29 cellular contexts compared by ENCODE assay signal in the genomic region with DNA sequence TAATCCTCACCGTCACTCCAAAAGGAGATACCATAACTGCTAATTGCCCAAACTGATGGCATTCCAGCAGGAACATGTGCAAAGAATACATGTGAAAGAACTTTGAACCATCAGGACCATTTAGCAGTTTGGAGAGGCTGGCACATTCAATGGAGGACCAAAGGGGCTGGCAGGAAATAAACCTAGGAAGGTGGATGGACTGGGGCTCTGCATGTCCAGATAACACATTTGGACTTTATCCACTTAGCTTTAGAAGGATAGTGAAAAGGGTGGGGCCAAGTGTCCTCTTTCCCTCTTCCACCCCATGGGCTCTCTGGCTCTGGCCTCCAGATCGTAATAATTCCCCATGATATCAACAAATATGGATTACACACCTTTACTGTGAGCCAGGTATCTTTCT.
"Had no signal": no experiment of that assay in that cellular context is flagged by ENCODE, and none has a peak within 500 bp of the region (broad histone marks: within the 10 kb centered on the region; RNA-seq: fewer than 3 reads in every experiment).

No MANE protein-coding gene starts in this region.

- H3K9me3 Mint-ChIP-seq: immature natural killer cell; naive thymus-derived CD4-positive, alpha-beta T cell; natural killer cell treated with Interleukin-12 subunit alpha and Interleukin-12 subunit beta and Interleukin-15 and Interleukin-18, amount 100 ng/mL, for 72 hours; neural crest cell; stimulated activated memory B cell treated with anti-CD40 and anti-IgM and Interleukin-4, amounts not matched to agents 10 μg/mL and 1 μg/mL and 100 μg/mL, for 72 hours; stimulated activated naive CD8-positive, alpha-beta T cell treated with anti-CD3 and anti-CD28 coated beads, Interleukin-15, amount 100 ng/mL, for 72 hours; type B pancreatic cell had no signal

- DNase-seq: hypothalamus; immature natural killer cell; kidney; left ventricle myocardium inferior; midbrain; mucosa of descending colon; naive thymus-derived CD4-positive, alpha-beta T cell; nucleus accumbens; pancreas; posterior cingulate gyrus; right cardiac atrium; sigmoid colon; stimulated activated CD4-positive, alpha-beta T cell treated with anti-CD3 and anti-CD28 coated beads, Interleukin-1b, Interleukin-23, amount 100 ng/mL, for 48 hours; stimulated activated CD4-positive, alpha-beta T cell treated with anti-CD3 and anti-CD28 coated beads, Interleukin-2, amount 100 ng/mL, for 48 hours; stimulated activated CD4-positive, alpha-beta T cell treated with anti-CD3 and anti-CD28 coated beads, Interleukin-4, amount 100 ng/mL, for 4 hours; stimulated activated CD8-positive, alpha-beta memory T cell treated with anti-CD3 and anti-CD28 coated beads, Interleukin-4, amount 100 ng/mL, for 48 hours; stimulated activated naive CD4-positive, alpha-beta T cell treated with Interleukin-2 at 50 U/mL for 16 hours; stimulated activated naive CD8-positive, alpha-beta T cell treated with anti-CD3 and anti-CD28 coated beads, Interleukin-15, amount 100 ng/mL, for 72 hours; substantia nigra; uterus had no signal

- H3K27me3 ChIP-seq: pancreas, sigmoid colon, tibial nerve, uterus had no signal

- H3K36me3 Mint-ChIP-seq: immature natural killer cell; naive thymus-derived CD4-positive, alpha-beta T cell; natural killer cell treated with Interleukin-12 subunit alpha and Interleukin-12 subunit beta and Interleukin-15 and Interleukin-18, amount 100 ng/mL, for 72 hours; stimulated activated memory B cell treated with anti-CD40 and anti-IgM and Interleukin-4, amounts not matched to agents 10 μg/mL and 1 μg/mL and 100 μg/mL, for 72 hours; type B pancreatic cell had no signal

- H3K4me3 ChIP-seq: left ventricle myocardium inferior, lung, mucosa of descending colon, pancreas, prostate gland, sigmoid colon, smooth muscle cell, tibial nerve, uterus had no signal

- H3K27ac ChIP-seq: left ventricle myocardium inferior, pancreas, prostate gland, sigmoid colon, tibial nerve, uterus had no signal

- H3K36me3 ChIP-seq: left ventricle myocardium inferior, pancreas, prostate gland, sigmoid colon, tibial nerve, uterus had no signal

- FAIRE-seq: islet of Langerhans, kidney, pancreas had no signal

- ATAC-seq: mucosa of descending colon; naive thymus-derived CD4-positive, alpha-beta T cell; natural killer cell treated with Interleukin-12 subunit alpha and Interleukin-12 subunit beta and Interleukin-15 and Interleukin-18, amount 100 ng/mL, for 72 hours; pancreas; right cardiac atrium; stimulated activated memory B cell treated with anti-CD40 and anti-IgM and Interleukin-4, amounts not matched to agents 10 μg/mL and 1 μg/mL and 100 μg/mL, for 72 hours; stimulated activated naive CD8-positive, alpha-beta T cell treated with anti-CD3 and anti-CD28 coated beads, Interleukin-15, amount 100 ng/mL, for 72 hours had no signal

- H3K27ac Mint-ChIP-seq: immature natural killer cell; naive thymus-derived CD4-positive, alpha-beta T cell; natural killer cell treated with Interleukin-12 subunit alpha and Interleukin-12 subunit beta and Interleukin-15 and Interleukin-18, amount 100 ng/mL, for 72 hours; stimulated activated memory B cell treated with anti-CD40 and anti-IgM and Interleukin-4, amounts not matched to agents 10 μg/mL and 1 μg/mL and 100 μg/mL, for 72 hours; stimulated activated naive CD8-positive, alpha-beta T cell treated with anti-CD3 and anti-CD28 coated beads, Interleukin-15, amount 100 ng/mL, for 72 hours; type B pancreatic cell had no signal

- H3K4me1 ChIP-seq: pancreas, prostate gland had no signal

- H3K9me3 ChIP-seq: left ventricle myocardium inferior, mucosa of descending colon, pancreas, prostate gland, sigmoid colon, tibial nerve, uterus had no signal

- H3K4me2 ChIP-seq: smooth muscle cell had no signal
